ENCODE assay signal across 10 cellular contexts in genomic region chr1:40036574-40036973, GRCh38. TPM values are rescaled to one million over a fixed set of nuclear protein-coding genes. Genes with fewer than 3 reads are reported as not detected.
DNase-seq lines count a peak whose midpoint lies in the region; ATAC-seq and TF ChIP-seq lines count a peak whose summit lies in the region.
"Had no signal": no experiment of that assay in that cellular context is flagged by ENCODE, and none has a peak within 500 bp of the region (broad histone marks: within the 10 kb centered on the region; RNA-seq: fewer than 3 reads in every experiment).

No MANE protein-coding gene starts in this region.

- H3K27me3 ChIP-seq in HL-60 (ENCODE audit: insufficient read depth, poor library complexity, severe bottlenecking) (no peaks in the 10 kb centered on the region), subcutaneous abdominal adipose tissue (ENCODE audit: control insufficient read depth in 5 of 5, insufficient read depth in 4 of 5, low read length in 5 of 5) (no peaks in the 10 kb centered on the region)

- peaks cover 66% of the 10 kb centered on the region for H3K4me1 Mint-ChIP-seq in activated B cell treated with CpG ODN at 0.5 μM for 24 hours

- peak overlapping the region; percentile 70 for H3K27ac Mint-ChIP-seq in activated B cell treated with CpG ODN at 0.5 μM for 24 hours

- ATAC-seq in activated B cell treated with CpG ODN at 0.5 μM for 24 hours (ENCODE audit: low read depth): no peak
- ATAC-seq in left cardiac atrium: peak in 1 of 2 donors; percentile 16
- ATAC-seq in HG03378 (IDR thresholded peaks at IDR 0.05; ENCODE audit: unreplicated experiment): no peak
- ATAC-seq in GM21737 (IDR thresholded peaks at IDR 0.05; ENCODE audit: unreplicated experiment): no peak

- no peaks in the 10 kb centered on the region for H3K36me3 ChIP-seq in subcutaneous abdominal adipose tissue (ENCODE audit: control insufficient read depth in 5 of 5, insufficient read depth in 5 of 5, low read length in 5 of 5)

- H3K36me3 Mint-ChIP-seq in activated B cell treated with CpG ODN at 0.5 μM for 24 hours (ENCODE audit: low read depth): peaks cover 11% of the 10 kb centered on the region

- H3K4me1 ChIP-seq in subcutaneous abdominal adipose tissue (ENCODE audit: control insufficient read depth in 5 of 5, insufficient read depth in 5 of 5, low read length in 5 of 5): peaks cover 6 to 46% (median 35%) of the 10 kb centered on the region in 5 donors

- H3K9me3 Mint-ChIP-seq in activated B cell treated with CpG ODN at 0.5 μM for 24 hours: no peaks in the 10 kb centered on the region

- intact Hi-C loops in activated B cell treated with CpG ODN at 0.5 μM for 24 hours (cut with micrococcal nuclease): no loop called here
- intact Hi-C loops in left cardiac atrium (cut with DNase I): loop anchor here in 1 of 2 donors (10.0 kb wide), 2 partner anchors 62 to 222 kb away; no protein-coding TSS in a partner anchor

- H3K9me3 ChIP-seq in subcutaneous abdominal adipose tissue (ENCODE audit: control insufficient read depth in 5 of 5, low read length in 5 of 5): no peaks in the 10 kb centered on the region

- H3K4me3 Mint-ChIP-seq in activated B cell treated with CpG ODN at 0.5 μM for 24 hours: no peak overlapping the region

- H3K27ac ChIP-seq in HL-60 (replicated peaks) (peak overlapping the region; percentile 33), subcutaneous abdominal adipose tissue (ENCODE audit: low read depth, low read length) (peak overlapping the region; percentile 15)

- H3K4me3 ChIP-seq in HL-60 (replicated peaks; ENCODE audit: insufficient read depth, low read length): no peak overlapping the region
- no peak overlapping the region for H3K4me3 ChIP-seq in subcutaneous abdominal adipose tissue (ENCODE audit: low read depth in 1 of 5, low read length in 5 of 5)

- CTCF ChIA-PET in activated B cell treated with CpG ODN at 0.5 μM for 24 hours (lab: Charles Lee): no interaction called here

- POLR2A ChIA-PET in activated B cell treated with CpG ODN at 0.5 μM for 24 hours (lab: Charles Lee): no interaction called here

- TF ChIP-seq CTCF in HL-60 (IDR thresholded peaks at IDR 0.05; ENCODE audit: insufficient read depth, low read length) (no peak), activated B cell treated with CpG ODN at 0.5 μM for 24 hours (IDR thresholded peaks at IDR 0.05) (no peak)

- DNase-seq in HL-60 (ENCODE audit: low read depth in 1 of 2, low spot score in 1 of 2) (peak in 1 of 2 experiments; percentile 74), activated B cell treated with CpG ODN at 0.5 μM for 24 hours (no peak), left cardiac atrium (peak; percentile 88), DMS79 (lab: John Stamatoyannopoulos, UW) (no peak), epidermal melanocyte (ENCODE audit: insufficient read length, low spot score) (no peak)
- DNase-seq: NCI-H69; stimulated activated CD4-positive, alpha-beta T cell treated with anti-CD3 and anti-CD28 coated beads, Interleukin-12 subunit alpha, Interleukin-12 subunit beta, amount 100 ng/mL, for 4 hours had no signal

- no peaks in the 10 kb centered on the region for H3K27me3 Mint-ChIP-seq in activated B cell treated with CpG ODN at 0.5 μM for 24 hours

- peak overlapping the region in 2 of 5 donors; percentile 52 to 56 for H3K9ac ChIP-seq in subcutaneous abdominal adipose tissue (ENCODE audit: low read length in 5 of 5)

RNA-seq across cellular contexts. Expression of gene CAP1, which starts 4.0 kb away (rescaled TPM):
- total RNA-seq in activated B cell treated with CpG ODN at 0.5 μM for 24 hours (410 and 411 TPM in 2 replicates), left cardiac atrium (100 to 1,000 TPM; 133 to 179 TPM)
